In the genomic region with DNA sequence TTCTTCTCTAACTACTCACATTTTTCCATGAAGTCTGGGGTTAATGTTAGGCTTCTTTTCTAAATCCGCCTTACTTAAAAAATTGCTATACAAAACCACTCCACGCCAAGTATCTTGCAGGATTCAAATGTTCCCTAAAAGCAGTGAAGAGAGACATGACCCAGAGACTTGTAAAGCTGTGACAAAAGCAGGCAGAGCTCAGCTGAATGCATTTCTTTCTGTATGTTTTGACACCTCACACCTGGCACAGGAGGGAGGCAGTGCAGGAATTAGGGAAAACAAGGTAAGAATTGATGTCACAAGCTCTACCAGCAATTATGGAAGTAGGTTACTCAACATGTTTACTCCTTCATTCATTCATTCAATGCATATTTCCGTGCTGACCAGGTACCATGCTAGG, we compare ENCODE assay signal across 23 cellular contexts.
"Had no signal": no experiment of that assay in that cellular context is flagged by ENCODE, and none has a peak within 500 bp of the region (broad histone marks: within the 10 kb centered on the region; RNA-seq: fewer than 3 reads in every experiment).

No MANE protein-coding gene starts in this region.

- H3K9me2 ChIP-seq: SK-N-SH had no signal

- H3K27ac ChIP-seq: breast epithelium, dorsolateral prefrontal cortex, lower lobe of right lung, right atrium auricular region, uterus, VCaP had no signal

- H3K27ac Mint-ChIP-seq: activated CD8-positive, alpha-beta memory T cell treated with anti-CD3 and anti-CD28 coated beads, Interleukin-2, amount 10 ng/mL, durations not matched to agents 7 days and 5 days; activated naive CD4-positive, alpha-beta T cell treated with anti-CD3 and anti-CD28 coated beads, Interleukin-2, amount 10 ng/mL, durations not matched to agents 7 days and 5 days; progenitor cell of endocrine pancreas; T-helper 2 cell treated with Interferon-gamma antibody and Interleukin-4, amounts not matched to agents 5 μg/mL and 100 μg/mL, for 36 hours had no signal

- H3K9me3 ChIP-seq: breast epithelium, lower lobe of right lung, mucosa of descending colon, right atrium auricular region, SK-N-SH, uterus had no signal

- H3K4me1 ChIP-seq: breast epithelium, uterus had no signal

- H3K4me3 ChIP-seq: breast epithelium, dorsolateral prefrontal cortex, lower lobe of right lung, mucosa of descending colon, right atrium auricular region, uterus had no signal

- H3K9me3 Mint-ChIP-seq: activated naive CD4-positive, alpha-beta T cell treated with anti-CD3 and anti-CD28 coated beads, Interleukin-2, amount 10 ng/mL, durations not matched to agents 7 days and 5 days; central memory CD8-positive, alpha-beta T cell; effector memory CD8-positive, alpha-beta T cell; naive B cell; T-helper 2 cell treated with Interferon-gamma antibody and Interleukin-4, amounts not matched to agents 5 μg/mL and 100 μg/mL, for 36 hours had no signal

- DNase-seq: activated CD4-positive, alpha-beta T cell treated with anti-CD3 and anti-CD28 coated beads, Interleukin-2, amount 50 U/mL, for 4 hours; activated CD8-positive, alpha-beta memory T cell treated with anti-CD3 and anti-CD28 coated beads, Interleukin-2, amount 10 ng/mL, durations not matched to agents 7 days and 5 days; activated naive CD4-positive, alpha-beta T cell treated with anti-CD3 and anti-CD28 coated beads, Interleukin-2, amount 10 ng/mL, durations not matched to agents 7 days and 5 days; dorsolateral prefrontal cortex; effector memory CD8-positive, alpha-beta T cell; foreskin melanocyte; kidney; lower lobe of right lung; mesendoderm; mucosa of descending colon; naive B cell; SK-N-SH; stimulated activated CD4-positive, alpha-beta T cell treated with anti-CD3 and anti-CD28 coated beads, Interleukin-4, amount 100 ng/mL, for 4 hours; uterus had no signal

- H3K27me3 Mint-ChIP-seq: activated CD8-positive, alpha-beta memory T cell treated with anti-CD3 and anti-CD28 coated beads, Interleukin-2, amount 10 ng/mL, durations not matched to agents 7 days and 5 days; activated naive CD4-positive, alpha-beta T cell treated with anti-CD3 and anti-CD28 coated beads, Interleukin-2, amount 10 ng/mL, durations not matched to agents 7 days and 5 days; central memory CD8-positive, alpha-beta T cell; effector memory CD8-positive, alpha-beta T cell; naive B cell; progenitor cell of endocrine pancreas had no signal

- H3K9ac ChIP-seq: SK-N-SH had no signal

- H3K4me2 ChIP-seq: SK-N-SH had no signal

- H3K27me3 ChIP-seq: breast epithelium, right atrium auricular region, uterus had no signal

- ATAC-seq: activated CD4-positive, CD25-positive, alpha-beta regulatory T cell treated with anti-CD3 and anti-CD28 coated beads, Interleukin-2, amount 50 U/mL, for 24 hours; activated CD8-positive, alpha-beta memory T cell treated with anti-CD3 and anti-CD28 coated beads, Interleukin-2, amount 10 ng/mL, durations not matched to agents 7 days and 5 days; effector memory CD8-positive, alpha-beta T cell; esophagus mucosa; left lobe of liver; lower lobe of right lung; mucosa of descending colon had no signal

- H3K36me3 Mint-ChIP-seq: naive B cell had no signal

- H3K36me3 ChIP-seq: breast epithelium, lower lobe of right lung, right atrium auricular region, uterus had no signal

- H3K4me3 Mint-ChIP-seq: activated CD8-positive, alpha-beta memory T cell treated with anti-CD3 and anti-CD28 coated beads, Interleukin-2, amount 10 ng/mL, durations not matched to agents 7 days and 5 days; activated naive CD4-positive, alpha-beta T cell treated with anti-CD3 and anti-CD28 coated beads, Interleukin-2, amount 10 ng/mL, durations not matched to agents 7 days and 5 days; central memory CD8-positive, alpha-beta T cell; effector memory CD8-positive, alpha-beta T cell; naive B cell; T-helper 2 cell treated with Interferon-gamma antibody and Interleukin-4, amounts not matched to agents 5 μg/mL and 100 μg/mL, for 36 hours had no signal
